Comparison of ENCODE assay signal across 1 cellular context in genomic region chr11:94128171-94128745, GRCh38.
TF ChIP-seq lines count a peak whose summit lies in the region.

No MANE protein-coding gene starts in this region.

TF ChIP-seq in K562, 482 proteins besides CTCF, POLR2A, EP300 and RAD21 (continued from another document and continues in another):
- TF ChIP-seq UBTF (IDR thresholded peaks at IDR 0.05; ENCODE audit: borderline replicate concordance in 1 of 2, low read depth in 2 of 2, low read length in 2 of 2) (no peak), PBX2 (CRISPR knock-in tag; IDR thresholded peaks at IDR 0.05; ENCODE audit: low read depth) (no peak), PBX2 (tag; conservative IDR thresholded peaks at IDR 0.05; ENCODE audit: low read depth) (no peak), GTF2B (IDR thresholded peaks at IDR 0.05; ENCODE audit: extremely low read depth, insufficient read length) (no peak), SRSF1 (IDR thresholded peaks at IDR 0.05; ENCODE audit: low read depth, low read length) (no peak), NR3C1 (CRISPR knock-in tag; IDR thresholded peaks at IDR 0.05) (no peak), GMEB1 (CRISPR knock-in tag; IDR thresholded peaks at IDR 0.05) (no peak), FOXA1 (IDR thresholded peaks at IDR 0.05; ENCODE audit: borderline replicate concordance) (no peak), SMAD1 (IDR thresholded peaks at IDR 0.05; ENCODE audit: low read depth, low read length, partially characterized antibody) (no peak), LCOR (CRISPR knock-in tag; IDR thresholded peaks at IDR 0.05) (no peak), RBM34 (IDR thresholded peaks at IDR 0.05; ENCODE audit: borderline replicate concordance, insufficient read depth, low read length) (no peak), ZC3H11A (IDR thresholded peaks at IDR 0.05; ENCODE audit: low read depth, low read length) (no peak), ZNF696 (CRISPR knock-in tag; conservative IDR thresholded peaks at IDR 0.05) (no peak), ZFP1 (CRISPR knock-in tag; IDR thresholded peaks at IDR 0.05) (no peak), ZNF318 (IDR thresholded peaks at IDR 0.05; ENCODE audit: borderline replicate concordance in 1 of 2, low read depth in 1 of 2) (no peak), TRIM25 (IDR thresholded peaks at IDR 0.05; ENCODE audit: borderline replicate concordance) (no peak), ATF1 (CRISPR knock-in tag; IDR thresholded peaks at IDR 0.05) (no peak), ATF1 (tag; IDR thresholded peaks at IDR 0.05) (no peak; the same call in 1 of the 2 replicates), TEAD2 (tag; IDR thresholded peaks at IDR 0.05) (no peak), MTF1 (CRISPR knock-in tag; IDR thresholded peaks at IDR 0.05; ENCODE audit: borderline replicate concordance) (no peak), CREB3 (tag; conservative IDR thresholded peaks at IDR 0.05; ENCODE audit: low read depth) (no peak), ZNF165 (CRISPR knock-in tag; IDR thresholded peaks at IDR 0.05; ENCODE audit: borderline replicate concordance) (no peak), ZC3H4 (CRISPR knock-in tag; IDR thresholded peaks at IDR 0.05; ENCODE audit: borderline replicate concordance) (no peak), HMBOX1 (IDR thresholded peaks at IDR 0.05) (no peak), ARHGAP35 (IDR thresholded peaks at IDR 0.05; ENCODE audit: partially characterized antibody) (no peak), BCLAF1 (IDR thresholded peaks at IDR 0.05; ENCODE audit: borderline replicate concordance in 1 of 2, control insufficient read depth in 1 of 2, low read depth in 2 of 2, low read length in 1 of 2) (no peak), RBM17 (IDR thresholded peaks at IDR 0.05; ENCODE audit: borderline replicate concordance, low read depth, low read length) (no peak)
